ENCODE assay signal across 17 cellular contexts in genomic region chr13:25731511-25731910, GRCh38.
DNase-seq lines count a peak whose midpoint lies in the region; TF ChIP-seq lines count a peak whose summit lies in the region.
"Had no signal": no experiment of that assay in that cellular context is flagged by ENCODE, and none has a peak within 500 bp of the region (broad histone marks: within the 10 kb centered on the region; RNA-seq: fewer than 3 reads in every experiment).

No MANE protein-coding gene starts in this region.

- H3K79me1 ChIP-seq in mesenchymal stem cell (replicated peaks; ENCODE audit: low read length, poor library complexity, severe bottlenecking) = no peaks in the 10 kb centered on the region

- H2AK5ac ChIP-seq in mesenchymal stem cell (ENCODE audit: low read length, severe bottlenecking) = no peak overlapping the region

- H3K4me3 ChIP-seq in SJCRH30 = peak overlapping the region; percentile 43
- H3K4me3 ChIP-seq in mesenchymal stem cell (ENCODE audit: insufficient read depth in 1 of 2, low read depth in 1 of 2, low read length in 2 of 2) = peak overlapping the region in 1 of 2 experiments; percentile 29
- H3K4me3 ChIP-seq: BLaER1 had no signal

- peak overlapping the region; percentile 92 for H3K27ac ChIP-seq in SJCRH30
- H3K27ac ChIP-seq in mesenchymal stem cell (ENCODE audit: low read length, poor library complexity, severe bottlenecking) = peak overlapping the region; percentile 93
- H3K27ac ChIP-seq: BLaER1, HL-60 had no signal

- no peak overlapping the region for H3K9ac ChIP-seq in mesenchymal stem cell (ENCODE audit: low read length)
- H3K9ac ChIP-seq: BLaER1 had no signal

- H3K36me3 Mint-ChIP-seq in osteocyte (ENCODE audit: unreplicated experiment) = no peaks in the 10 kb centered on the region
- H3K36me3 Mint-ChIP-seq: CD8-positive, alpha-beta memory T cell had no signal

- no peak overlapping the region for H3K23ac ChIP-seq in mesenchymal stem cell (ENCODE audit: low read length in 2 of 2)

- H4K91ac ChIP-seq in mesenchymal stem cell (ENCODE audit: low read length) = no peak overlapping the region

- H3K27ac Mint-ChIP-seq in osteocyte (ENCODE audit: unreplicated experiment) = peak overlapping the region; percentile 83
- H3K27ac Mint-ChIP-seq: CD8-positive, alpha-beta memory T cell had no signal

- H2BK120ac ChIP-seq in mesenchymal stem cell (ENCODE audit: low read depth, low read length) = no peak overlapping the region

- H2BK5ac ChIP-seq in mesenchymal stem cell (ENCODE audit: low read depth, low read length, poor library complexity, severe bottlenecking) = peak overlapping the region; percentile 26

- no peak overlapping the region for H3K4ac ChIP-seq in mesenchymal stem cell (ENCODE audit: low read depth in 1 of 2, low read length in 2 of 2)

- 72% methylated on average over 3 of the region's 4 CpGs for whole genome bisulfite sequencing in mesenchymal stem cell

- H3K4me1 ChIP-seq in SJCRH30 (peaks cover 40% of the 10 kb centered on the region), mesenchymal stem cell (ENCODE audit: control insufficient read depth, insufficient read depth, low read depth, low read length) (peaks cover 9% of the 10 kb centered on the region)
- H3K4me1 ChIP-seq: Caco-2 had no signal

- H3K14ac ChIP-seq in mesenchymal stem cell (ENCODE audit: low read length in 2 of 2) = no peak overlapping the region

- no peaks in the 10 kb centered on the region for H3K9me3 Mint-ChIP-seq in osteocyte (ENCODE audit: unreplicated experiment)
- H3K9me3 Mint-ChIP-seq: CD8-positive, alpha-beta memory T cell had no signal

- H3K27me3 Mint-ChIP-seq in osteocyte (ENCODE audit: unreplicated experiment) = no peaks in the 10 kb centered on the region

- TF ChIP-seq CTCF in osteocyte (IDR thresholded peaks at IDR 0.05) = no peak

- no peaks in the 10 kb centered on the region for H3K36me3 ChIP-seq in SJCRH30
- H3K36me3 ChIP-seq in mesenchymal stem cell (ENCODE audit: control insufficient read depth in 1 of 2, insufficient read depth in 2 of 2, low read depth in 1 of 2, low read length in 2 of 2) = no peaks in the 10 kb centered on the region
- H3K36me3 ChIP-seq: BLaER1 had no signal

- no peak overlapping the region for H4K8ac ChIP-seq in mesenchymal stem cell (ENCODE audit: low read length)

- H3K4me3 Mint-ChIP-seq in osteocyte (ENCODE audit: unreplicated experiment) = peak overlapping the region; percentile 22
- H3K4me3 Mint-ChIP-seq: CD8-positive, alpha-beta memory T cell had no signal

- H2BK12ac ChIP-seq in mesenchymal stem cell (ENCODE audit: low read length in 2 of 2) = no peak overlapping the region

- H3K4me1 Mint-ChIP-seq in osteocyte (ENCODE audit: unreplicated experiment) = peaks cover 64% of the 10 kb centered on the region
- H3K4me1 Mint-ChIP-seq: CD8-positive, alpha-beta memory T cell had no signal

- no peak overlapping the region for H3K18ac ChIP-seq in mesenchymal stem cell (ENCODE audit: low read depth in 1 of 2, low read length in 2 of 2)

- DNase-seq in Daoy (ENCODE audit: low read depth) = peak; percentile 26
- peak in 1 of 2 experiments; percentile 76 for DNase-seq in SJCRH30
- no peak for DNase-seq in mesenchymal stem cell
- DNase-seq in osteocyte (ENCODE audit: extremely low spot score, unreplicated experiment) = no peak
- no peak for DNase-seq in HPDE6-E6E7 (ENCODE audit: extremely low spot score)
- no peak for DNase-seq in kidney tubule cell (ENCODE audit: low spot score)
- DNase-seq in NCI-H446 (lab: John Stamatoyannopoulos, UW) = no peak
- DNase-seq in activated CD4-positive, alpha-beta T cell treated with anti-CD3 and anti-CD28 coated beads, Interleukin-2, amount 50 U/mL, for 1 hour = no peak
- DNase-seq: 8988T; AML-193; Caco-2; CD8-positive, alpha-beta memory T cell; DND-41; GF-D8; HCEC 1CT had no signal

- H2AFZ ChIP-seq in mesenchymal stem cell (ENCODE audit: low read depth, low read length) = no peak overlapping the region

- no peaks in the 10 kb centered on the region for H3K27me3 ChIP-seq in SJCRH30
- H3K27me3 ChIP-seq in mesenchymal stem cell (ENCODE audit: control insufficient read depth in 1 of 2, insufficient read depth in 1 of 2, low read length in 2 of 2) = peaks cover 0 to 31% of the 10 kb centered on the region in 2 experiments
- H3K27me3 ChIP-seq: BLaER1 had no signal

- no peak overlapping the region for H3K4me2 ChIP-seq in mesenchymal stem cell (ENCODE audit: low read length, poor library complexity, severe bottlenecking)
- H3K4me2 ChIP-seq: BLaER1 had no signal

- H2BK15ac ChIP-seq in mesenchymal stem cell (ENCODE audit: low read depth, poor library complexity, severe bottlenecking) = no peak overlapping the region

- H3K9me3 ChIP-seq in SJCRH30 (replicated peaks) = no peaks in the 10 kb centered on the region
- no peaks in the 10 kb centered on the region for H3K9me3 ChIP-seq in mesenchymal stem cell (ENCODE audit: control insufficient read depth, low read length)
- H3K9me3 ChIP-seq: BLaER1, Caco-2 had no signal
